15 cellular contexts compared by ENCODE assay signal in genomic region chr9:127168756-127169506, GRCh38. TPM values are rescaled to one million over a fixed set of nuclear protein-coding genes. Genes with fewer than 3 reads are reported as not detected.
A peak's percentile ranks its signal among the peaks of the same experiment; 100 is the strongest.
DNase-seq lines count a peak whose midpoint lies in the region; ATAC-seq, FAIRE-seq and TF ChIP-seq lines count a peak whose summit lies in the region.
"Had no signal": no experiment of that assay in that cellular context is flagged by ENCODE, and none has a peak within 500 bp of the region (broad histone marks: within the 10 kb centered on the region; RNA-seq: fewer than 3 reads in every experiment).

No MANE protein-coding gene starts in this region.

- 23% methylated on average over 10 of the region's 10 CpGs for WGBS in K562 (ENCODE audit: insufficient coverage, low coverage, missing lambda C conversion rate)
- 92 to 95% methylated on average over 8 to 10 of the region's 10 CpGs for WGBS in testis, 2 donors
- 97% methylated on average over 10 of the region's 10 CpGs for WGBS in smooth muscle cell (ENCODE audit: low lambda C conversion rate)

- H3K9ac ChIP-seq in K562 (ENCODE audit: insufficient read depth in 1 of 2, low read depth in 2 of 2, low read length in 2 of 2) (peak overlapping the region in 1 of 2 experiments; percentile 32; a peak in 1 of 4 replicates), smooth muscle cell (ENCODE audit: low read depth) (no peak overlapping the region)

- no peak for TF ChIP-seq RAD21 in K562 (CRISPR knock-in tag; conservative IDR thresholded peaks at IDR 0.05 in 1 of 2, IDR thresholded peaks at IDR 0.05 in 1 of 2)

- peak; percentile 4 for DNase-seq in activated CD4-positive, alpha-beta memory T cell treated with anti-CD3 and anti-CD28 coated beads for 36 hours
- DNase-seq in activated CD4-positive, alpha-beta memory T cell treated with anti-CD3 and anti-CD28 coated beads, Interleukin-2, amount 10 ng/mL, durations not matched to agents 7 days and 5 days: no peak
- peak; percentile 65 to 79 (median 70) for DNase-seq in K562 (ENCODE audit: extremely low read depth in 1 of 4, low spot score in 3 of 4)
- DNase-seq in mesenteric fat pad (ENCODE audit: low spot score): peak; percentile 67
- DNase-seq in testis: peak; percentile 12
- DNase-seq in smooth muscle cell (lab: John Stamatoyannopoulos, UW; ENCODE audit: unreplicated experiment): no peak
- DNase-seq in PC-9: no peak
- DNase-seq in SKM-1 (lab: John Stamatoyannopoulos, UW; ENCODE audit: unreplicated experiment): no peak
- DNase-seq: Kasumi-1, NCI-H1930, NCI-H510A, NCI-H82 had no signal

- H3K27ac Mint-ChIP-seq in activated CD4-positive, alpha-beta memory T cell treated with anti-CD3 and anti-CD28 coated beads for 36 hours: no peak overlapping the region
- no peak overlapping the region for H3K27ac Mint-ChIP-seq in activated CD4-positive, alpha-beta memory T cell treated with anti-CD3 and anti-CD28 coated beads, Interleukin-2, amount 10 ng/mL, durations not matched to agents 7 days and 5 days

- intact Hi-C loops in activated CD4-positive, alpha-beta memory T cell treated with anti-CD3 and anti-CD28 coated beads for 36 hours (cut with micrococcal nuclease): no loop called here
- intact Hi-C loops in K562 (cut with micrococcal nuclease) (no loop called here), testis (cut with DNase I; ENCODE audit: low total_unique reads) (no loop called here), PC-9 (cut with micrococcal nuclease; ENCODE audit: unreplicated experiment) (no loop called here)

- no peak overlapping the region for H3K4me3 ChIP-seq in K562
- no peak overlapping the region for H3K4me3 ChIP-seq in testis
- H3K4me3 ChIP-seq in smooth muscle cell: no peak overlapping the region
- no peak overlapping the region for H3K4me3 ChIP-seq in PC-9

- H3K4me1 Mint-ChIP-seq in activated CD4-positive, alpha-beta memory T cell treated with anti-CD3 and anti-CD28 coated beads for 36 hours (ENCODE audit: low read depth): peaks cover 3% of the 10 kb centered on the region
- H3K4me1 Mint-ChIP-seq in activated CD4-positive, alpha-beta memory T cell treated with anti-CD3 and anti-CD28 coated beads, Interleukin-2, amount 10 ng/mL, durations not matched to agents 7 days and 5 days: peaks cover 15% of the 10 kb centered on the region

- no peak; the same call in 1 of the 2 replicates for TF ChIP-seq EP300 in K562 (IDR thresholded peaks at IDR 0.05; ENCODE audit: low read length)

- POLR2A ChIA-PET in activated CD4-positive, alpha-beta memory T cell treated with anti-CD3 and anti-CD28 coated beads for 36 hours (lab: Charles Lee): no interaction called here
- POLR2A ChIA-PET in activated CD4-positive, alpha-beta memory T cell treated with anti-CD3 and anti-CD28 coated beads, Interleukin-2, amount 10 ng/mL, durations not matched to agents 7 days and 5 days (lab: Charles Lee): no interaction called here
- POLR2A ChIA-PET in K562 (lab: Yijun Ruan, JAX) (interaction anchor here (0.7 to 1.5 kb wide), 3 partner anchors 9 to 16 kb away, joined by 3 read pairs; no protein-coding TSS in a partner anchor), PC-9 (lab: Charles Lee; ENCODE audit: unreplicated experiment) (no interaction called here)

- H3K36me3 ChIP-seq in K562 (ENCODE audit: control insufficient read depth, insufficient read depth, low read length) (no peaks in the 10 kb centered on the region), testis (ENCODE audit: low read depth, missing control alignments) (no peaks in the 10 kb centered on the region), smooth muscle cell (ENCODE audit: low read depth) (no peaks in the 10 kb centered on the region), PC-9 (ENCODE audit: low read depth) (no peaks in the 10 kb centered on the region)

- peak; percentile 87 for FAIRE-seq in K562 (lab: Jason Lieb, UNC)
- FAIRE-seq: H54, RCC 7860 had no signal

- no peaks in the 10 kb centered on the region for H3K79me2 ChIP-seq in K562 (ENCODE audit: control insufficient read depth, insufficient read depth, low read length)
- H3K79me2 ChIP-seq in smooth muscle cell (ENCODE audit: low read depth): no peaks in the 10 kb centered on the region
- no peaks in the 10 kb centered on the region for H3K79me2 ChIP-seq in PC-9 (ENCODE audit: low read depth)

- H3K4me1 ChIP-seq in K562 (replicated peaks in 1 of 2; ENCODE audit: control insufficient read depth in 2 of 2, insufficient read depth in 2 of 2, low read length in 2 of 2) (peaks cover 13 to 26% of the 10 kb centered on the region in 2 experiments; a peak in 3 of 5 replicates), testis (no peaks in the 10 kb centered on the region), smooth muscle cell (ENCODE audit: low read depth) (peaks cover 6% of the 10 kb centered on the region), PC-9 (replicated peaks; ENCODE audit: insufficient read depth) (no peaks in the 10 kb centered on the region; the same call in 1 of the 2 replicates)

- no peaks in the 10 kb centered on the region for H3K9me3 ChIP-seq in K562 (replicated peaks; ENCODE audit: control insufficient read depth, insufficient read depth, low read depth, low read length)
- H3K9me3 ChIP-seq in testis: no peaks in the 10 kb centered on the region
- no peaks in the 10 kb centered on the region for H3K9me3 ChIP-seq in smooth muscle cell (replicated peaks; ENCODE audit: low read depth)
- no peaks in the 10 kb centered on the region for H3K9me3 ChIP-seq in PC-9 (ENCODE audit: insufficient read depth, low read depth)

- TF ChIP-seq POLR2A in K562 (conservative IDR thresholded peaks at IDR 0.05) (no peak), testis (IDR thresholded peaks at IDR 0.05) (no peak)

- H3F3A ChIP-seq in smooth muscle cell (ENCODE audit: low read depth) (no peaks in the 10 kb centered on the region), PC-9 (ENCODE audit: insufficient read depth, low read depth) (no peaks in the 10 kb centered on the region)

- TF ChIP-seq CTCF in K562 (IDR thresholded peaks at IDR 0.05 in 2 of 3, conservative IDR thresholded peaks at IDR 0.05 in 1 of 3; ENCODE audit: insufficient read depth in 2 of 3, low read depth in 1 of 3, low read length in 3 of 3) (no peak), testis (IDR thresholded peaks at IDR 0.05) (no peak), smooth muscle cell (IDR thresholded peaks at IDR 0.05; ENCODE audit: borderline replicate concordance, insufficient read depth, poor library complexity, severe bottlenecking) (no peak), PC-9 (conservative IDR thresholded peaks at IDR 0.05) (no peak)

- peak; percentile 83 for ATAC-seq in K562

- no peaks in the 10 kb centered on the region for H3K9me1 ChIP-seq in K562 (ENCODE audit: control insufficient read depth, insufficient read depth, low read length)

- H3K27ac ChIP-seq in K562 (ENCODE audit: extremely low read depth, low read depth, low read length) (no peak overlapping the region), testis (no peak overlapping the region), smooth muscle cell (ENCODE audit: low read depth) (no peak overlapping the region), PC-9 (no peak overlapping the region)
- H3K27ac ChIP-seq: 22Rv1 had no signal

- H3K27me3 ChIP-seq in K562 (ENCODE audit: control insufficient read depth in 2 of 2, insufficient read depth in 2 of 2, low read length in 2 of 2) (peaks cover 0 to 4% of the 10 kb centered on the region in 2 experiments; a peak in 1 of 5 replicates), testis (no peaks in the 10 kb centered on the region), smooth muscle cell (ENCODE audit: low read depth) (no peaks in the 10 kb centered on the region), PC-9 (ENCODE audit: insufficient read depth, low read depth) (no peaks in the 10 kb centered on the region)

- BruUV-seq in K562 (replicated peaks; lab: Mats Ljungman, UMichigan): no TSS peak
- no TSS peak for BruUV-seq in PC-9 (replicated peaks; lab: Mats Ljungman, UMichigan)

- H2AFZ ChIP-seq in K562 (ENCODE audit: low read depth, low read length): no peak overlapping the region
- no peak overlapping the region for H2AFZ ChIP-seq in smooth muscle cell (ENCODE audit: low read depth)
- no peak overlapping the region for H2AFZ ChIP-seq in PC-9

- no peaks in the 10 kb centered on the region for H3K27me3 Mint-ChIP-seq in activated CD4-positive, alpha-beta memory T cell treated with anti-CD3 and anti-CD28 coated beads for 36 hours
- H3K27me3 Mint-ChIP-seq in activated CD4-positive, alpha-beta memory T cell treated with anti-CD3 and anti-CD28 coated beads, Interleukin-2, amount 10 ng/mL, durations not matched to agents 7 days and 5 days: peaks cover 4% of the 10 kb centered on the region

- H3K36me3 Mint-ChIP-seq in activated CD4-positive, alpha-beta memory T cell treated with anti-CD3 and anti-CD28 coated beads for 36 hours: no peaks in the 10 kb centered on the region
- no peaks in the 10 kb centered on the region for H3K36me3 Mint-ChIP-seq in activated CD4-positive, alpha-beta memory T cell treated with anti-CD3 and anti-CD28 coated beads, Interleukin-2, amount 10 ng/mL, durations not matched to agents 7 days and 5 days (ENCODE audit: low read depth)

- H4K20me1 ChIP-seq in K562 (replicated peaks; ENCODE audit: control insufficient read depth, insufficient read depth, low read length) (0 out of 2 replicates have a peak, but pooled peaks cover 3% of the 10 kb centered on the region), smooth muscle cell (ENCODE audit: low read depth) (no peaks in the 10 kb centered on the region), PC-9 (ENCODE audit: insufficient read depth) (no peaks in the 10 kb centered on the region)

- in situ Hi-C loops in K562 (cut with MboI): no loop called here

- CTCF ChIA-PET in activated CD4-positive, alpha-beta memory T cell treated with anti-CD3 and anti-CD28 coated beads for 36 hours (lab: Charles Lee): interaction anchor here (0.9 kb wide), 1 partner anchor 10 kb away, joined by 5 read pairs; no protein-coding TSS in a partner anchor
- CTCF ChIA-PET in activated CD4-positive, alpha-beta memory T cell treated with anti-CD3 and anti-CD28 coated beads, Interleukin-2, amount 10 ng/mL, durations not matched to agents 7 days and 5 days (lab: Charles Lee): no interaction called here
- CTCF ChIA-PET in K562 (lab: Yijun Ruan, JAX; ENCODE audit: low intra/inter-chr PET ratio) (no interaction called here), PC-9 (lab: Charles Lee) (interaction anchor here (0.6 kb wide), 1 partner anchor 224 kb away, joined by 4 read pairs; no protein-coding TSS in a partner anchor)

- H3K4me2 ChIP-seq in K562 (ENCODE audit: insufficient read depth, low read length): peak overlapping the region; percentile 49; the same call in 1 of the 2 replicates
- H3K4me2 ChIP-seq in smooth muscle cell: no peak overlapping the region
- no peak overlapping the region for H3K4me2 ChIP-seq in PC-9

- H3K4me3 Mint-ChIP-seq in activated CD4-positive, alpha-beta memory T cell treated with anti-CD3 and anti-CD28 coated beads for 36 hours: no peak overlapping the region
- H3K4me3 Mint-ChIP-seq in activated CD4-positive, alpha-beta memory T cell treated with anti-CD3 and anti-CD28 coated beads, Interleukin-2, amount 10 ng/mL, durations not matched to agents 7 days and 5 days: no peak overlapping the region

- H3K9me3 Mint-ChIP-seq in activated CD4-positive, alpha-beta memory T cell treated with anti-CD3 and anti-CD28 coated beads for 36 hours: no peaks in the 10 kb centered on the region
- H3K9me3 Mint-ChIP-seq in activated CD4-positive, alpha-beta memory T cell treated with anti-CD3 and anti-CD28 coated beads, Interleukin-2, amount 10 ng/mL, durations not matched to agents 7 days and 5 days: no peaks in the 10 kb centered on the region

- H3K9me2 ChIP-seq in PC-9 (ENCODE audit: insufficient read depth): no peaks in the 10 kb centered on the region

RNA-seq across cellular contexts. Expression of gene ANGPTL2, which starts 46.5 kb away (rescaled TPM):
- total RNA-seq in activated CD4-positive, alpha-beta memory T cell treated with anti-CD3 and anti-CD28 coated beads for 36 hours: not detected
- total RNA-seq in activated CD4-positive, alpha-beta memory T cell treated with anti-CD3 and anti-CD28 coated beads, Interleukin-2, amount 10 ng/mL, durations not matched to agents 7 days and 5 days: under 1 TPM in 1 of 2 experiments, not detected in 1; 0.08 TPM
- total RNA-seq in K562 (2011; cell fraction: chromatin; rRNA removed; ENCODE audit: low replicate concordance): not detected in 2 replicates
- total RNA-seq in K562 (2011; cell fraction: nucleolus; rRNA removed): not detected in 2 replicates
- total RNA-seq in K562 (2011; cell fraction: nucleoplasm; rRNA removed): not detected in 2 replicates
- total RNA-seq in K562 (2014; rRNA removed) (not detected in 2 replicates), K562 (2014; rRNA removed; fragmentation: Illumina TruSeq; extraction: Trizol) (not detected in 2 replicates), K562 (2015; rRNA removed; fragmentation: Illumina TruSeq; extraction: Trizol) (not detected in 2 replicates), K562 (2021) (not detected in 2 replicates), mesenteric fat pad (169 TPM), testis (1 to 10 TPM; 2.4 TPM), smooth muscle cell (13.3 and 16.1 TPM in 2 replicates), PC-9 (2021) (0.13 TPM in 1 of 2 replicates, not detected in the other)
- polyA plus RNA-seq in K562 (2011; rRNA removed) (not detected in 2 replicates), K562 (2014; fragmentation: Illumina TruSeq; extraction: Trizol) (not detected in 2 replicates), K562 (2014; fragmentation: Nextera tagmentation; extraction: Ambion mirVana) (not detected), K562 (2014; rRNA removed) (not detected in 2 replicates), testis (ENCODE audit: insufficient read depth, low read depth, low replicate concordance) (30.7 TPM), smooth muscle cell (18.7 and 20.2 TPM in 2 replicates)
- polyA plus RNA-seq in K562 (2011; cell fraction: cytosol; rRNA removed): 0.01 TPM in 1 of 2 replicates, not detected in the other
- not detected in 2 replicates for polyA plus RNA-seq in K562 (2011; cell fraction: nucleus; rRNA removed)
- polyA plus RNA-seq in K562 (2012): 0.03 TPM in 1 of 2 replicates, not detected in the other
- not detected in 2 replicates for polyA minus RNA-seq in K562 (2011; rRNA and poly(A)+ RNA removed)
- not detected in 2 replicates for polyA minus RNA-seq in K562 (2011; cell fraction: cytosol; rRNA and poly(A)+ RNA removed)
- polyA minus RNA-seq in K562 (2011; cell fraction: nucleus; rRNA and poly(A)+ RNA removed): not detected in 2 replicates

Comparison
In these comparisons a context has a peak if more than half of its experiments do, and no peak if none do; other contexts are left out.
1. DNase-seq: peak in activated CD4-positive, alpha-beta memory T cell treated with anti-CD3 and anti-CD28 coated beads for 36 hours (single experiment), K562 (4 of 4), mesenteric fat pad (single experiment) and testis (single experiment); none in activated CD4-positive, alpha-beta memory T cell treated with anti-CD3 and anti-CD28 coated beads, Interleukin-2, amount 10 ng/mL, durations not matched to agents 7 days and 5 days (single experiment), smooth muscle cell (single experiment), PC-9 (0 of 2) and SKM-1 (single experiment).
2. CTCF ChIA-PET loops: an anchor here in activated CD4-positive, alpha-beta memory T cell treated with anti-CD3 and anti-CD28 coated beads for 36 hours (0.9 kb wide) and PC-9 (0.6 kb wide); none called in activated CD4-positive, alpha-beta memory T cell treated with anti-CD3 and anti-CD28 coated beads, Interleukin-2, amount 10 ng/mL, durations not matched to agents 7 days and 5 days and K562.